ENCODE assay signal across 16 cellular contexts in the genomic region with DNA sequence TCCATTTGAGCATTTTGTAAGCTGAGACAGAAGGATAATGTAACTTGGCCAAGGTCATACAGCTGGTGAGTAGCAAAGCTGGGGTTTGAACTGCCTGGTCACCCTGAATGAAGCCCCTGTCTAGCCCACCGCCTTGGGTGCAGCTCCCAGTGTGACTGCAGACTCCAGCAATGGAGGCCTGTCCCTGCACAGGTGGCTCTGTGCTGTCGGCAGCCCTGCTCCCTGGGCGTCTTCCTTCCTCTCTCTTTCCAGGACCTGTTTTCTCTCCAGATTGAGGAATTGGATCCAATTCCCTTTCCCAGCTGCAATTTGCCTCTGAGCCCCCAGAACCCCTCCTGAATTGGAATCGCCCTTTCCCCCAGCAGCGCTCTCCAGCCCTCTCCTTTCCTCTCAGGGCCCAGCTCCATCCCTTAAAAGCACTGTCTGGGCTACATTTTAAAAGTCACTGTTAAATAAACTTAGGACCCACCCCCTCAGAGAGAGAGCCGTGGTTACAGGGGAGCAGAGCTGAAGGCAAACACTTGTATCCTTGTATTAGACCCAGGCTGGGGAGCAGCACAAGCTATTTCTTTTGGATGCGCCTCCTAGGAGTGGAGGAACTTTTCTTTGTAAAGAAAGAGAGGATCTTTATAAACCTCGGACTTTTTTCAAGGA.
DNase-seq lines count a peak whose midpoint lies in the region; ATAC-seq lines count a peak whose summit lies in the region.
"Had no signal": no experiment of that assay in that cellular context is flagged by ENCODE, and none has a peak within 500 bp of the region (broad histone marks: within the 10 kb centered on the region; RNA-seq: fewer than 3 reads in every experiment).

No MANE protein-coding gene starts in this region.

- peak; percentile 53 for ATAC-seq in left ventricle myocardium superior
- ATAC-seq: CD8-positive, alpha-beta T cell had no signal

- H2AK5ac ChIP-seq in trophoblast cell (ENCODE audit: low read length), result no peak overlapping the region

- no peak overlapping the region for H2BK5ac ChIP-seq in trophoblast cell (ENCODE audit: low read depth, low read length, poor library complexity)

- peaks cover 56% of the 10 kb centered on the region for H3K4me1 ChIP-seq in SJCRH30
- peaks cover 6 to 7% of the 10 kb centered on the region in 2 experiments for H3K4me1 ChIP-seq in trophoblast cell (ENCODE audit: control insufficient read depth in 1 of 2, insufficient read depth in 2 of 2, low read length in 2 of 2)

- H4K12ac ChIP-seq in trophoblast cell (ENCODE audit: low read depth, low read length), result no peak overlapping the region

- H3K4me1 Mint-ChIP-seq in activated T-helper 1 cell treated with anti-CD3 and anti-CD28 coated beads, Interleukin-12 subunit alpha, Interleukin-12 subunit beta, Interleukin-2, Interleukin-4 antibody, amounts not matched to agents 30 ng/mL and 10 ng/mL and 1 ng/mL, durations not matched to agents 14 hours and 24 hours and 36 hours (ENCODE audit: low read depth), result no peaks in the 10 kb centered on the region

- H3K27ac Mint-ChIP-seq in activated T-helper 1 cell treated with anti-CD3 and anti-CD28 coated beads, Interleukin-12 subunit alpha, Interleukin-12 subunit beta, Interleukin-2, Interleukin-4 antibody, amounts not matched to agents 30 ng/mL and 10 ng/mL and 1 ng/mL, durations not matched to agents 14 hours and 24 hours and 36 hours, result no peak overlapping the region
- H3K27ac Mint-ChIP-seq: CD8-positive, alpha-beta T cell had no signal

- H3K27me3 Mint-ChIP-seq in activated T-helper 1 cell treated with anti-CD3 and anti-CD28 coated beads, Interleukin-12 subunit alpha, Interleukin-12 subunit beta, Interleukin-2, Interleukin-4 antibody, amounts not matched to agents 30 ng/mL and 10 ng/mL and 1 ng/mL, durations not matched to agents 14 hours and 24 hours and 36 hours (ENCODE audit: insufficient read depth), result peaks cover 19% of the 10 kb centered on the region

- H3K27me3 ChIP-seq in SJCRH30, result no peaks in the 10 kb centered on the region
- H3K27me3 ChIP-seq in trophoblast cell (ENCODE audit: insufficient read depth, low read length), result no peaks in the 10 kb centered on the region

- peak; percentile 26 to 50 for DNase-seq in SJCRH30
- DNase-seq in caudate nucleus (lab: John Stamatoyannopoulos, UW), result no peak
- DNase-seq in left ventricle myocardium superior, result no peak
- no peak for DNase-seq in trophoblast cell
- no peak for DNase-seq in activated T-helper 1 cell treated with anti-CD3 and anti-CD28 coated beads, Interleukin-12 subunit alpha, Interleukin-12 subunit beta, Interleukin-2, Interleukin-4 antibody, amounts not matched to agents 30 ng/mL and 10 ng/mL and 1 ng/mL, durations not matched to agents 14 hours and 24 hours and 36 hours (ENCODE audit: low spot score)
- DNase-seq in NCI-H1436 (lab: John Stamatoyannopoulos, UW), result no peak
- no peak for DNase-seq in DMS153 treated with DMSO at 0.1 percent for 48 hours (lab: John Stamatoyannopoulos, UW; ENCODE audit: unreplicated experiment)
- DNase-seq: CD8-positive, alpha-beta T cell; COR-L47; DMS153; DND-41; GDM1; GM23248; H7; IMR-90 had no signal

- no peaks in the 10 kb centered on the region for H3K36me3 Mint-ChIP-seq in activated T-helper 1 cell treated with anti-CD3 and anti-CD28 coated beads, Interleukin-12 subunit alpha, Interleukin-12 subunit beta, Interleukin-2, Interleukin-4 antibody, amounts not matched to agents 30 ng/mL and 10 ng/mL and 1 ng/mL, durations not matched to agents 14 hours and 24 hours and 36 hours (ENCODE audit: low read depth)
- H3K36me3 Mint-ChIP-seq: CD14-positive monocyte; CD8-positive, alpha-beta T cell had no signal

- peaks cover 3% of the 10 kb centered on the region for H3K79me1 ChIP-seq in trophoblast cell (ENCODE audit: low read length)

- H3K36me3 ChIP-seq in SJCRH30, result no peaks in the 10 kb centered on the region
- no peaks in the 10 kb centered on the region for H3K36me3 ChIP-seq in trophoblast cell (ENCODE audit: control insufficient read depth in 1 of 2, insufficient read depth in 2 of 2, low read length in 2 of 2)

- peak overlapping the region; percentile 58 for H2BK12ac ChIP-seq in trophoblast cell (ENCODE audit: low read length)

- no CpG with 5 or more reads among the region's 8 CpGs for WGBS in trophoblast cell (ENCODE audit: extremely low coverage, insufficient coverage, insufficient read length)

- H3K4me3 ChIP-seq in SJCRH30 (no peak overlapping the region), trophoblast cell (ENCODE audit: low read depth, low read length) (no peak overlapping the region)
- H3K4me3 ChIP-seq: GM23248 had no signal

- no peak overlapping the region for H4K8ac ChIP-seq in trophoblast cell (ENCODE audit: low read depth, low read length)

- no peak overlapping the region for H3K18ac ChIP-seq in trophoblast cell (ENCODE audit: low read length)

- H3K79me2 ChIP-seq in trophoblast cell (ENCODE audit: control insufficient read depth, insufficient read depth, low read length, poor library complexity), result no peaks in the 10 kb centered on the region

- H3K9me3 ChIP-seq in SJCRH30 (replicated peaks) (no peaks in the 10 kb centered on the region), trophoblast cell (ENCODE audit: insufficient read depth, low read depth, low read length) (peaks cover 1% of the 10 kb centered on the region)

- no peak overlapping the region for H3K23ac ChIP-seq in trophoblast cell (ENCODE audit: low read length)

- intact Hi-C loops in left ventricle myocardium superior (cut with micrococcal nuclease), result no loop called here
- intact Hi-C loops in activated T-helper 1 cell treated with anti-CD3 and anti-CD28 coated beads, Interleukin-12 subunit alpha, Interleukin-12 subunit beta, Interleukin-2, Interleukin-4 antibody, amounts not matched to agents 30 ng/mL and 10 ng/mL and 1 ng/mL, durations not matched to agents 14 hours and 24 hours and 36 hours (cut with micrococcal nuclease), result no loop called here

- H3K9me3 Mint-ChIP-seq in activated T-helper 1 cell treated with anti-CD3 and anti-CD28 coated beads, Interleukin-12 subunit alpha, Interleukin-12 subunit beta, Interleukin-2, Interleukin-4 antibody, amounts not matched to agents 30 ng/mL and 10 ng/mL and 1 ng/mL, durations not matched to agents 14 hours and 24 hours and 36 hours, result no peaks in the 10 kb centered on the region
- H3K9me3 Mint-ChIP-seq: CD8-positive, alpha-beta T cell had no signal

- H2BK120ac ChIP-seq in trophoblast cell (ENCODE audit: insufficient read depth, low read length, poor library complexity), result no peak overlapping the region

- H3K4ac ChIP-seq in trophoblast cell (ENCODE audit: low read depth, low read length), result no peak overlapping the region

- H3K14ac ChIP-seq in trophoblast cell (ENCODE audit: low read length), result no peak overlapping the region

- H2AFZ ChIP-seq in trophoblast cell (ENCODE audit: insufficient read depth, low read length, poor library complexity), result no peak overlapping the region
- H2AFZ ChIP-seq: GM23248 had no signal

- peak overlapping the region; percentile 97 for H3K27ac ChIP-seq in SJCRH30
- H3K27ac ChIP-seq in caudate nucleus (ENCODE audit: low read depth, low read length), result peak overlapping the region; percentile 69
- H3K27ac ChIP-seq in trophoblast cell (ENCODE audit: low read depth, low read length), result no peak overlapping the region
- H3K27ac ChIP-seq: GM23248 had no signal

- no peak overlapping the region for H3K9ac ChIP-seq in trophoblast cell (ENCODE audit: low read length)
- H3K9ac ChIP-seq: GM23248 had no signal

- no peak overlapping the region for H3K4me3 Mint-ChIP-seq in activated T-helper 1 cell treated with anti-CD3 and anti-CD28 coated beads, Interleukin-12 subunit alpha, Interleukin-12 subunit beta, Interleukin-2, Interleukin-4 antibody, amounts not matched to agents 30 ng/mL and 10 ng/mL and 1 ng/mL, durations not matched to agents 14 hours and 24 hours and 36 hours
- H3K4me3 Mint-ChIP-seq: CD14-positive monocyte; CD8-positive, alpha-beta T cell had no signal

- H4K91ac ChIP-seq in trophoblast cell (ENCODE audit: low read depth, low read length), result no peak overlapping the region

- no peak overlapping the region for H3K4me2 ChIP-seq in trophoblast cell (ENCODE audit: low read length)

Comparison
In these comparisons a context has a peak if more than half of its experiments do, and no peak if none do; other contexts are left out.
1. DNase-seq: peak in SJCRH30 (2 of 2); none in caudate nucleus (0 of 61), left ventricle myocardium superior (single experiment), trophoblast cell (0 of 2), activated T-helper 1 cell treated with anti-CD3 and anti-CD28 coated beads, Interleukin-12 subunit alpha, Interleukin-12 subunit beta, Interleukin-2, Interleukin-4 antibody, amounts not matched to agents 30 ng/mL and 10 ng/mL and 1 ng/mL, durations not matched to agents 14 hours and 24 hours and 36 hours (single experiment), NCI-H1436 (single experiment) and DMS153 treated with DMSO at 0.1 percent for 48 hours (single experiment).